29 cellular contexts compared by ENCODE assay signal in the genomic region with DNA sequence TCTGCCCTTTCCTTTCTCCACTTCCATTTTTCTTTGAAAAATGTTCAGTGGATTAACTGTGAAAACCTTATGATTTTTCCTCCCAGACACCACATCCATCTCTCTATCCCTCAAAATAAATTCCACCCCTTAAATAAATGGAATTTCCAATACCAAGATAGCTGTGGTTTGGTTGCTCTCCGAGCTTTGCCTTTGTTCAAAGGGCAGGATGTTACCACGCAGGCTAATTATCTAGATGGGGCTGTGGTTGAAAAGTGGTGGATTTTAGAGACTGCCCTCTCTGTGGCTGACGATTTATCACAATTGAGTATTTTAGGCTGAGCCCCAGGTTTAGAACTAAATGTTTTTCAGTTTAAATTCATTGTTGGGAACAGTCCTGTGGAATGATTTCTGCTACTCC. TPM values are rescaled to one million over a fixed set of nuclear protein-coding genes. Genes with fewer than 3 reads are reported as not detected.
DNase-seq lines count a peak whose midpoint lies in the region; ATAC-seq and TF ChIP-seq lines count a peak whose summit lies in the region.
"Had no signal": no experiment of that assay in that cellular context is flagged by ENCODE, and none has a peak within 500 bp of the region (broad histone marks: within the 10 kb centered on the region; RNA-seq: fewer than 3 reads in every experiment).

No MANE protein-coding gene starts in this region.

- H3K27me3 Mint-ChIP-seq in stimulated activated memory B cell treated with anti-CD40 and anti-IgM and Interleukin-4, amounts not matched to agents 10 μg/mL and 1 μg/mL and 100 μg/mL, for 72 hours, result no peaks in the 10 kb centered on the region

- no peak overlapping the region for H3K9ac ChIP-seq in GM23248
- no peak overlapping the region for H3K9ac ChIP-seq in mesenchymal stem cell (ENCODE audit: low read length)

- no peak overlapping the region for H3K27ac Mint-ChIP-seq in stimulated activated memory B cell treated with anti-CD40 and anti-IgM and Interleukin-4, amounts not matched to agents 10 μg/mL and 1 μg/mL and 100 μg/mL, for 72 hours
- H3K27ac Mint-ChIP-seq: activated T-cell treated with anti-CD3 and anti-CD28 coated beads, Interleukin-2, amount 50 U/mL, for 24 hours; GM23338; immature natural killer cell; naive B cell had no signal

- in situ Hi-C loops in GM23248 (cut with MboI), result no loop called here
- in situ Hi-C loops in HAP-1 (cut with MboI; ENCODE audit: low sequenced_read_pairs), result no loop called here

- no peak overlapping the region for H2BK120ac ChIP-seq in mesenchymal stem cell (ENCODE audit: low read depth, low read length)

- H4K20me1 ChIP-seq in GM23248 (ENCODE audit: insufficient read depth), result no peaks in the 10 kb centered on the region

- peaks cover 46% of the 10 kb centered on the region for H3K4me1 ChIP-seq in GM23248 (ENCODE audit: insufficient read depth)
- peaks cover 46% of the 10 kb centered on the region for H3K4me1 ChIP-seq in SJSA1 (replicated peaks)
- H3K4me1 ChIP-seq in mesenchymal stem cell (ENCODE audit: control insufficient read depth, insufficient read depth, low read depth, low read length), result peaks cover 8% of the 10 kb centered on the region
- peaks cover 7% of the 10 kb centered on the region for H3K4me1 ChIP-seq in HAP-1
- H3K4me1 ChIP-seq: adrenal gland, gastrocnemius medialis, suprapubic skin, vagina had no signal

- H2BK15ac ChIP-seq in mesenchymal stem cell (ENCODE audit: low read depth, poor library complexity, severe bottlenecking), result no peak overlapping the region

- H3K36me3 Mint-ChIP-seq in stimulated activated memory B cell treated with anti-CD40 and anti-IgM and Interleukin-4, amounts not matched to agents 10 μg/mL and 1 μg/mL and 100 μg/mL, for 72 hours, result no peaks in the 10 kb centered on the region
- H3K36me3 Mint-ChIP-seq: immature natural killer cell, naive B cell had no signal

- H3K27me3 ChIP-seq in GM23248 (replicated peaks; ENCODE audit: insufficient read depth), result no peaks in the 10 kb centered on the region
- no peaks in the 10 kb centered on the region for H3K27me3 ChIP-seq in SJSA1 (replicated peaks)
- peaks cover 0 to 26% of the 10 kb centered on the region in 2 experiments for H3K27me3 ChIP-seq in mesenchymal stem cell (ENCODE audit: control insufficient read depth in 1 of 2, insufficient read depth in 1 of 2, low read length in 2 of 2)
- H3K27me3 ChIP-seq in HAP-1 (ENCODE audit: low read depth), result no peaks in the 10 kb centered on the region
- H3K27me3 ChIP-seq: adrenal gland, gastrocnemius medialis, suprapubic skin, vagina had no signal

- H2BK5ac ChIP-seq in mesenchymal stem cell (ENCODE audit: low read depth, low read length, poor library complexity, severe bottlenecking), result no peak overlapping the region

- no peak for TF ChIP-seq CTCF in AG09309 (IDR thresholded peaks at IDR 0.05; ENCODE audit: control insufficient read depth, insufficient read depth, low read depth, low read length, missing control alignments)

- no peak overlapping the region for H4K8ac ChIP-seq in mesenchymal stem cell (ENCODE audit: low read length)

- DNase-seq in AG09309 (ENCODE audit: low read depth) (peak; percentile 25), GM23248 (peak; percentile 15), SJSA1 (ENCODE audit: low read depth in 1 of 2, low spot score in 2 of 2) (peak in 1 of 2 experiments; percentile 33), mesenchymal stem cell (no peak), NCI-H524 treated with DMSO at 0.1 percent for 48 hours (lab: John Stamatoyannopoulos, UW) (no peak), HAP-1 (ENCODE audit: low spot score in 2 of 2) (no peak)
- DNase-seq: activated naive CD4-positive, alpha-beta T cell; activated T-cell treated with anti-CD3 and anti-CD28 coated beads, Interleukin-2, amount 50 U/mL, for 24 hours; adrenal gland; gastrocnemius medialis; hippocampal formation; immature natural killer cell; mesendoderm; naive B cell; NCI-H2081; Right ventricle myocardium superior; stimulated activated CD4-positive, alpha-beta T cell treated with anti-CD3 and anti-CD28 coated beads, Interleukin-2, amount 100 ng/mL, for 24 hours had no signal

- no peak overlapping the region for H3K14ac ChIP-seq in mesenchymal stem cell (ENCODE audit: low read length in 2 of 2)

- H2AFZ ChIP-seq in GM23248, result no peak overlapping the region
- H2AFZ ChIP-seq in mesenchymal stem cell (ENCODE audit: low read depth, low read length), result no peak overlapping the region
- H2AFZ ChIP-seq: GM23338 had no signal

- no peak overlapping the region for H3K23ac ChIP-seq in mesenchymal stem cell (ENCODE audit: low read length in 2 of 2)

- no peak for ATAC-seq in stimulated activated memory B cell treated with anti-CD40 and anti-IgM and Interleukin-4, amounts not matched to agents 10 μg/mL and 1 μg/mL and 100 μg/mL, for 72 hours
- ATAC-seq in HG03108 (IDR thresholded peaks at IDR 0.05; ENCODE audit: unreplicated experiment), result no peak
- ATAC-seq: esophagus mucosa, gastrocnemius medialis, GM23338, HepG2, left lobe of liver had no signal

- H3K18ac ChIP-seq in mesenchymal stem cell (ENCODE audit: low read depth in 1 of 2, low read length in 2 of 2), result no peak overlapping the region

- H3K9me3 Mint-ChIP-seq in stimulated activated memory B cell treated with anti-CD40 and anti-IgM and Interleukin-4, amounts not matched to agents 10 μg/mL and 1 μg/mL and 100 μg/mL, for 72 hours, result no peaks in the 10 kb centered on the region
- H3K9me3 Mint-ChIP-seq: activated T-cell treated with anti-CD3 and anti-CD28 coated beads, Interleukin-2, amount 50 U/mL, for 24 hours; GM23338; immature natural killer cell; naive B cell had no signal

- WGBS in GM23248 (ENCODE audit: low coverage in 1 of 2, low lambda C conversion rate in 2 of 2, missing lambda C conversion rate in 2 of 2), 2 experiments, result 43 to 47% methylated on average over 3 of the region's 3 CpGs
- 85% methylated on average over 3 of the region's 3 CpGs for WGBS in mesenchymal stem cell

- no peaks in the 10 kb centered on the region for H3K36me3 ChIP-seq in GM23248 (ENCODE audit: low read depth)
- H3K36me3 ChIP-seq in SJSA1, result no peaks in the 10 kb centered on the region
- H3K36me3 ChIP-seq in mesenchymal stem cell (ENCODE audit: control insufficient read depth in 1 of 2, insufficient read depth in 2 of 2, low read depth in 1 of 2, low read length in 2 of 2), result peaks cover 0 to 2% of the 10 kb centered on the region in 2 experiments
- no peaks in the 10 kb centered on the region for H3K36me3 ChIP-seq in HAP-1 (replicated peaks)
- H3K36me3 ChIP-seq: adrenal gland, gastrocnemius medialis, suprapubic skin, vagina had no signal

- no peak overlapping the region for H3K4me2 ChIP-seq in GM23248 (ENCODE audit: unreplicated experiment)
- H3K4me2 ChIP-seq in mesenchymal stem cell (ENCODE audit: low read length, poor library complexity, severe bottlenecking), result no peak overlapping the region
- H3K4me2 ChIP-seq: GM23338 had no signal

- H3K27ac ChIP-seq in GM23248, result 0 out of 2 replicates have a peak overlapping the region, but pooled peaks have one; percentile 16
- H3K27ac ChIP-seq in SJSA1, result peak overlapping the region; percentile 25; the same call in 1 of the 2 replicates
- H3K27ac ChIP-seq in mesenchymal stem cell (ENCODE audit: low read length, poor library complexity, severe bottlenecking), result peak overlapping the region; percentile 53
- H3K27ac ChIP-seq: adrenal gland, C4-2B, coronary artery, gastrocnemius medialis, HL-60, suprapubic skin, vagina had no signal

- H3K79me1 ChIP-seq in mesenchymal stem cell (replicated peaks; ENCODE audit: low read length, poor library complexity, severe bottlenecking), result peaks cover 6% of the 10 kb centered on the region

- H3K4me3 Mint-ChIP-seq in stimulated activated memory B cell treated with anti-CD40 and anti-IgM and Interleukin-4, amounts not matched to agents 10 μg/mL and 1 μg/mL and 100 μg/mL, for 72 hours, result no peak overlapping the region
- H3K4me3 Mint-ChIP-seq: activated T-cell treated with anti-CD3 and anti-CD28 coated beads, Interleukin-2, amount 50 U/mL, for 24 hours; GM23338; immature natural killer cell; naive B cell had no signal

- H2AK5ac ChIP-seq in mesenchymal stem cell (ENCODE audit: low read length, severe bottlenecking), result peak overlapping the region; percentile 12

- H3K9me3 ChIP-seq in GM23248 (ENCODE audit: low read depth) (no peaks in the 10 kb centered on the region), SJSA1 (replicated peaks) (no peaks in the 10 kb centered on the region), mesenchymal stem cell (ENCODE audit: control insufficient read depth, low read length) (no peaks in the 10 kb centered on the region), HAP-1 (no peaks in the 10 kb centered on the region)
- H3K9me3 ChIP-seq: adrenal gland, gastrocnemius medialis, suprapubic skin, vagina had no signal

- no peaks in the 10 kb centered on the region for H3K4me1 Mint-ChIP-seq in stimulated activated memory B cell treated with anti-CD40 and anti-IgM and Interleukin-4, amounts not matched to agents 10 μg/mL and 1 μg/mL and 100 μg/mL, for 72 hours
- H3K4me1 Mint-ChIP-seq: immature natural killer cell, naive B cell had no signal

- H3K79me2 ChIP-seq in GM23248 (ENCODE audit: insufficient read depth), result no peaks in the 10 kb centered on the region

- no peak overlapping the region for H3K4ac ChIP-seq in mesenchymal stem cell (ENCODE audit: low read depth in 1 of 2, low read length in 2 of 2)

- H3K9me2 ChIP-seq in GM23248 (ENCODE audit: insufficient read depth), result no peaks in the 10 kb centered on the region

- H3F3A ChIP-seq in GM23248 (ENCODE audit: insufficient read depth), result 0 out of 2 replicates have a peak, but pooled peaks cover 23% of the 10 kb centered on the region

- H2BK12ac ChIP-seq in mesenchymal stem cell (ENCODE audit: low read length in 2 of 2), result no peak overlapping the region

- H3K4me3 ChIP-seq in AG09309 (ENCODE audit: control insufficient read depth, low read depth, low read length), result no peak overlapping the region
- H3K4me3 ChIP-seq in GM23248, result 0 out of 2 replicates have a peak overlapping the region, but pooled peaks have one; percentile 1
- no peak overlapping the region for H3K4me3 ChIP-seq in SJSA1
- H3K4me3 ChIP-seq in mesenchymal stem cell (ENCODE audit: insufficient read depth in 1 of 2, low read depth in 1 of 2, low read length in 2 of 2), result no peak overlapping the region
- H3K4me3 ChIP-seq in HAP-1, result no peak overlapping the region
- H3K4me3 ChIP-seq: adrenal gland, coronary artery, gastrocnemius medialis, GM23338, skin epidermis, suprapubic skin, vagina had no signal

- H4K91ac ChIP-seq in mesenchymal stem cell (ENCODE audit: low read length), result no peak overlapping the region

RNA-seq across cellular contexts. Expression of a gene that starts 36.9 kb away (rescaled TPM):
- 9.0 and 17.2 TPM in 2 replicates for total RNA-seq in GM23248 (2014; rRNA removed; shearing (Covaris generic))
- polyA plus RNA-seq in GM23248 (2016; fragmentation: Nextera tagmentation; extraction: Ambion mirVana), result 26.6 and 26.7 TPM in 2 replicates
- 26.7 and 29.5 TPM in 2 replicates for total RNA-seq in SJSA1 (2014; rRNA removed; shearing (Covaris generic))
- 11.1 TPM for polyA plus RNA-seq in mesenchymal stem cell (2013, experiment 1 of 2)
- 12.6 TPM for polyA plus RNA-seq in mesenchymal stem cell (2013, experiment 2 of 2)

Comparison
In these comparisons a context has a peak if more than half of its experiments do, and no peak if none do; other contexts are left out.
1. DNase-seq: peak in AG09309 (single experiment) and GM23248 (single experiment); none in mesenchymal stem cell (single experiment), NCI-H524 treated with DMSO at 0.1 percent for 48 hours (single experiment) and HAP-1 (0 of 2).
2. Peak in every context shown above with its lines, with median percentiles within 50 percentile points of each other: H3K27ac ChIP-seq.